ENCODE assay signal across 26 cellular contexts in the genomic region with DNA sequence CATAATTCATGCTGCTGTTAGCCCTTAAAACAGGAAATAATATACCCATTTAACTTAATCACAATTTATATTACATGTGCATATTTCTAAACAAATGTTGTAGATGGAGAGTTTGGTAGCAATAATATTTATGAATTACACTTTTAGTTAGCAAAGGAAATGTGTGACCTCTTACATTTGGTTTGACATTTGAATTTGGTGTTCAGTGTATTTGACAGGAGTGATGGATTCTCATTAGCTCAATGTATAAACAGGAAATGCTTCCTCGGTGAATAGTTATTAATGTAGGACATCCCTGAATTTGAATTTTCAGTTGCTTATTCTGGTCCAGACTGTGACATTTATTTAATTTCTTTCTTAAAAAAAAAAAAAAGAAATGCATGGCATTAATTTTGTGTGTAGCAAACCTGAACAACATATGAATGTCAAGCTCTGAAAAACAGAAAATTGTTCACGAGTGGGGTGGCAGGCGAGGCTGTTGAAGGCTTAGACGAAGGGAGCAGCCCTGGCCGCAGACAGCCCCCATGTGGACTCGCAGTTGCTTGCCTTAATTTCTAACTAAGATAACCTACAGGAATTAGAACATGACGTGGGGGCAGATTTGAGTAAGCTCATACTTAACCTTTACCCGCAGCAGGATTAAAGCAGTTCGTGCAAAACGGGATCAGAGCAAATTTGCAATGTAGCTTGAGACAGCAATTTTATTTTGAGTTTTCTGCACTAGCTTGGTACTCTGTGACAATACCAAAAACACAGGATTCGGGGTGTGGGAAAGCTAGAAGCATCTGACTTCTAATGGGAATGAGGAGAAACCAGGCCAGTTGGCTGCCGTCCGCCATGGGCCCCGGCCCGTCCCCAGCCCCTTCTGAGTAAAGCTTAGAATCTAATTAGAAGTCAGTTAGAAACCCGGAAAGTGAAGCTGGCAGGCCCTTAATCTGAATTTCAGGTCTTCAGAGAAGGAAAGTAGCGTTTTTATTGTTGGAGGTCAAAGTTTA.
A peak's percentile ranks its signal among the peaks of the same experiment; 100 is the strongest.
DNase-seq lines count a peak whose midpoint lies in the region; ATAC-seq and TF ChIP-seq lines count a peak whose summit lies in the region.
"Had no signal": no experiment of that assay in that cellular context is flagged by ENCODE, and none has a peak within 500 bp of the region (broad histone marks: within the 10 kb centered on the region; RNA-seq: fewer than 3 reads in every experiment).

No MANE protein-coding gene starts in this region.

- H3K27ac ChIP-seq in uterus, result peak overlapping the region; percentile 34 to 49
- H3K27ac ChIP-seq: dorsolateral prefrontal cortex, epithelial cell of prostate, ovary, thyroid gland, VCaP had no signal

- H3K4me3 ChIP-seq in WI38 (ENCODE audit: low read depth, low read length) (0 out of 2 replicates have a peak overlapping the region, but pooled peaks have one; percentile 16), uterus (no peak overlapping the region)
- H3K4me3 ChIP-seq: dorsolateral prefrontal cortex, gastrocnemius medialis, HAP-1, ovary, thyroid gland had no signal

- H3K4me3 Mint-ChIP-seq in mesothelial cell of epicardium, result no peak overlapping the region
- H3K4me3 Mint-ChIP-seq: activated CD8-positive, alpha-beta T cell treated with anti-CD3 and anti-CD28 coated beads for 36 hours; activated T-cell treated with anti-CD3 and anti-CD28 coated beads, Interleukin-2, amount 50 U/mL, for 24 hours; IgD-negative memory B cell; naive B cell; T-helper 1 cell treated with Interleukin-12 subunit alpha and Interleukin-12 subunit beta and Interleukin-4 antibody, amounts not matched to agents 30 μg/mL and 1 μg/mL, for 36 hours had no signal

- no peaks in the 10 kb centered on the region for H3K27me3 ChIP-seq in uterus
- H3K27me3 ChIP-seq: dorsolateral prefrontal cortex, gastrocnemius medialis, ovary, thyroid gland had no signal

- no peak for TF ChIP-seq CTCF in WI38 (IDR thresholded peaks at IDR 0.05; ENCODE audit: low read depth, low read length)
- no peak for TF ChIP-seq CTCF in mesothelial cell of epicardium (IDR thresholded peaks at IDR 0.05; ENCODE audit: unreplicated experiment)
- no peak for TF ChIP-seq CTCF in uterus (IDR thresholded peaks at IDR 0.05)

- no peaks in the 10 kb centered on the region for H3K36me3 ChIP-seq in uterus
- H3K36me3 ChIP-seq: gastrocnemius medialis, HAP-1, ovary, thyroid gland had no signal

- no peak for ATAC-seq in HG02623 (IDR thresholded peaks at IDR 0.05; ENCODE audit: unreplicated experiment)
- no peak for ATAC-seq in HG03097 (IDR thresholded peaks at IDR 0.05; ENCODE audit: low FRiP score, unreplicated experiment)
- ATAC-seq: activated CD8-positive, alpha-beta T cell treated with anti-CD3 and anti-CD28 coated beads for 36 hours; gastrocnemius medialis had no signal

- no peaks in the 10 kb centered on the region for H3K9me3 ChIP-seq in uterus
- H3K9me3 ChIP-seq: gastrocnemius medialis, HAP-1, ovary, thyroid gland had no signal

- H3K36me3 Mint-ChIP-seq in mesothelial cell of epicardium, result peaks cover 6% of the 10 kb centered on the region
- H3K36me3 Mint-ChIP-seq: IgD-negative memory B cell, naive B cell had no signal

- no peaks in the 10 kb centered on the region for H3K27me3 Mint-ChIP-seq in mesothelial cell of epicardium (ENCODE audit: low read depth)

- intact Hi-C loops in uterus (cut with DNase I; ENCODE audit: low total_unique reads), result no loop called here

- peaks cover 20% of the 10 kb centered on the region for H3K9me3 Mint-ChIP-seq in mesothelial cell of epicardium

- H3K4me1 ChIP-seq in uterus, result peaks cover 0 to 7% of the 10 kb centered on the region in 2 donors
- H3K4me1 ChIP-seq: HAP-1, thyroid gland had no signal

- TF ChIP-seq POLR2A in uterus (IDR thresholded peaks at IDR 0.05), result no peak

- H3K4me1 Mint-ChIP-seq in mesothelial cell of epicardium, result peaks cover 52% of the 10 kb centered on the region
- H3K4me1 Mint-ChIP-seq: IgD-negative memory B cell, naive B cell had no signal

- DNase-seq in HCEC 1CT, result peak; percentile 88
- no peak for DNase-seq in mesothelial cell of epicardium (ENCODE audit: low spot score in 2 of 2, unreplicated experiment in 2 of 2)
- no peak for DNase-seq in uterus
- DNase-seq in NCI-H345 (lab: John Stamatoyannopoulos, UW), result no peak
- DNase-seq: activated CD8-positive, alpha-beta T cell treated with anti-CD3 and anti-CD28 coated beads for 36 hours; activated naive CD4-positive, alpha-beta T cell treated with Interleukin-2 at 50 U/mL for 16 hours; activated T-cell treated with anti-CD3 and anti-CD28 coated beads, Interleukin-2, amount 50 U/mL, for 24 hours; caudate nucleus; dorsolateral prefrontal cortex; gastrocnemius medialis; kidney; naive B cell; NCI-H2171; NCI-H748 treated with DMSO at 0.1 percent for 48 hours; ovary; Right ventricle myocardium superior; stimulated activated naive CD4-positive, alpha-beta T cell; thyroid gland had no signal

- H3K27ac Mint-ChIP-seq in mesothelial cell of epicardium, result peak overlapping the region; percentile 94
- H3K27ac Mint-ChIP-seq: activated CD8-positive, alpha-beta T cell treated with anti-CD3 and anti-CD28 coated beads for 36 hours; activated T-cell treated with anti-CD3 and anti-CD28 coated beads, Interleukin-2, amount 50 U/mL, for 24 hours; IgD-negative memory B cell; naive B cell; T-helper 1 cell treated with Interleukin-12 subunit alpha and Interleukin-12 subunit beta and Interleukin-4 antibody, amounts not matched to agents 30 μg/mL and 1 μg/mL, for 36 hours had no signal
